ENCODE assay signal across 8 cellular contexts in genomic region chr2:189783927-189784867, GRCh38. TPM values are rescaled to one million over a fixed set of nuclear protein-coding genes. Genes with fewer than 3 reads are reported as not detected.
A peak's percentile ranks its signal among the peaks of the same experiment; 100 is the strongest.
DNase-seq lines count a peak whose midpoint lies in the region; ATAC-seq, FAIRE-seq and TF ChIP-seq lines count a peak whose summit lies in the region.

TSS of gene ORMDL1 (minus strand) at chr2:189784339. CDS start at chr2:189782595, 1,744 bp downstream.
TSS of gene PMS1 (plus strand) at chr2:189784450. CDS start at chr2:189791810, 7,360 bp downstream.

- H4K91ac ChIP-seq in neuronal stem cell (ENCODE audit: low read depth, low read length, poor library complexity) = peak within 1 kb of the TSS; percentile 95

- no peak within 1 kb of the TSS for H3K4ac ChIP-seq in neuronal stem cell (ENCODE audit: low read length)

- H2AFZ ChIP-seq in neuronal stem cell (ENCODE audit: low read length) = peak within 1 kb of the TSS; percentile 97

- peak within 1 kb of the TSS; percentile 92 for H3K27ac Mint-ChIP-seq in activated naive CD4-positive, alpha-beta T cell treated with anti-CD3 and anti-CD28 coated beads for 36 hours

- H4K8ac ChIP-seq in neuronal stem cell (ENCODE audit: low read depth, low read length) = peak within 1 kb of the TSS; percentile 17

- H2AK5ac ChIP-seq in neuronal stem cell (ENCODE audit: low read depth, low read length) = no peak within 1 kb of the TSS

- peak within 1 kb of the TSS; percentile 99 for H3K23ac ChIP-seq in neuronal stem cell (ENCODE audit: low read depth, low read length, poor library complexity)

- TF ChIP-seq POLR2A in NB4 (IDR thresholded peaks at IDR 0.05; ENCODE audit: extremely low read depth, insufficient read length) = peak; percentile 89

- ATAC-seq in HG02571 (IDR thresholded peaks at IDR 0.05; ENCODE audit: unreplicated experiment) = peak; percentile 94

- H2BK120ac ChIP-seq in neuronal stem cell (ENCODE audit: low read depth, low read length) = no peak within 1 kb of the TSS

- TF ChIP-seq CTCF in GM06990 (IDR thresholded peaks at IDR 0.05; ENCODE audit: insufficient read depth, low read length, poor library complexity, severe bottlenecking) (no peak), NB4 (IDR thresholded peaks at IDR 0.05; ENCODE audit: low read depth, low read length) (no peak)

- no peaks in the 10 kb centered on the region for H3K9me3 Mint-ChIP-seq in activated naive CD4-positive, alpha-beta T cell treated with anti-CD3 and anti-CD28 coated beads for 36 hours

- H3K4me3 ChIP-seq in GM06990 (replicated peaks; ENCODE audit: low read depth, low read length) = peak within 1 kb of the TSS; percentile 89
- peak within 1 kb of the TSS; percentile 76 for H3K4me3 ChIP-seq in NB4 (ENCODE audit: low read depth, low read length)
- peak within 1 kb of the TSS; percentile 75 to 95 for H3K4me3 ChIP-seq in neuronal stem cell (ENCODE audit: low read length in 2 of 2)
- peak within 1 kb of the TSS; percentile 74 to 95 (median 92) for H3K4me3 ChIP-seq in subcutaneous abdominal adipose tissue (ENCODE audit: low read depth in 1 of 5, low read length in 5 of 5)

- H3K4me1 Mint-ChIP-seq in activated naive CD4-positive, alpha-beta T cell treated with anti-CD3 and anti-CD28 coated beads for 36 hours (ENCODE audit: low read depth) = peaks cover 51% of the 10 kb centered on the region

- H3K4me3 Mint-ChIP-seq in activated naive CD4-positive, alpha-beta T cell treated with anti-CD3 and anti-CD28 coated beads for 36 hours = peak within 1 kb of the TSS; percentile 93

- peaks cover 47% of the 10 kb centered on the region for H3K36me3 Mint-ChIP-seq in activated naive CD4-positive, alpha-beta T cell treated with anti-CD3 and anti-CD28 coated beads for 36 hours (ENCODE audit: low read depth)

- no peaks in the 10 kb centered on the region for H3K27me3 ChIP-seq in GM06990 (replicated peaks; ENCODE audit: control insufficient read depth, insufficient read depth, low read length)
- no peaks in the 10 kb centered on the region for H3K27me3 ChIP-seq in neuronal stem cell (ENCODE audit: control insufficient read depth in 3 of 3, insufficient read depth in 3 of 3, low read depth in 1 of 3, low read length in 3 of 3)
- no peaks in the 10 kb centered on the region for H3K27me3 ChIP-seq in subcutaneous abdominal adipose tissue (ENCODE audit: control insufficient read depth in 5 of 5, insufficient read depth in 4 of 5, low read length in 5 of 5)

- FAIRE-seq in frontal cortex (lab: Jason Lieb, UNC) = no peak

- peaks cover 2% of the 10 kb centered on the region for H3K79me1 ChIP-seq in neuronal stem cell (ENCODE audit: low read depth, low read length)

- peak within 1 kb of the TSS; percentile 69 for H3K4me2 ChIP-seq in neuronal stem cell (ENCODE audit: insufficient read depth, low read length, poor library complexity, severe bottlenecking)

- H3K14ac ChIP-seq in neuronal stem cell (ENCODE audit: low read length) = peak within 1 kb of the TSS; percentile 98

- intact Hi-C loops in activated naive CD4-positive, alpha-beta T cell treated with anti-CD3 and anti-CD28 coated beads for 36 hours (cut with micrococcal nuclease) = loop anchor here (1.0 to 10.0 kb wide), 16 partner anchors 22 to 1871 kb away; partner anchors contain the start of genes ANKAR, ASNSD1, GLS and HIBCH

- H3K27ac ChIP-seq in neuronal stem cell (replicated peaks; ENCODE audit: low read length) (peak within 1 kb of the TSS; percentile 96), subcutaneous abdominal adipose tissue (ENCODE audit: low read depth, low read length) (peak within 1 kb of the TSS; percentile 82)

- H3K4me1 ChIP-seq in neuronal stem cell (ENCODE audit: control insufficient read depth in 2 of 2, insufficient read depth in 1 of 2, low read depth in 1 of 2, low read length in 2 of 2) (peaks cover 2 to 5% of the 10 kb centered on the region in 2 donors), subcutaneous abdominal adipose tissue (ENCODE audit: control insufficient read depth in 5 of 5, insufficient read depth in 5 of 5, low read length in 5 of 5) (peaks cover 4 to 29% (median 26%) of the 10 kb centered on the region in 5 donors)

- H3K36me3 ChIP-seq in GM06990 (ENCODE audit: control insufficient read depth, insufficient read depth, low read length) = peaks cover 2% of the 10 kb centered on the region
- peaks cover 8 to 72% of the 10 kb centered on the region in 2 donors for H3K36me3 ChIP-seq in neuronal stem cell (replicated peaks in 1 of 2; ENCODE audit: control insufficient read depth in 2 of 2, insufficient read depth in 2 of 2, low read length in 2 of 2)
- peaks cover 6 to 11% (median 10%) of the 10 kb centered on the region in 5 donors for H3K36me3 ChIP-seq in subcutaneous abdominal adipose tissue (ENCODE audit: control insufficient read depth in 5 of 5, insufficient read depth in 5 of 5, low read length in 5 of 5)

- peak within 1 kb of the TSS; percentile 92 for H2BK15ac ChIP-seq in neuronal stem cell (ENCODE audit: low read length)

- WGBS in neuronal stem cell (ENCODE audit: extremely low coverage in 2 of 2, insufficient read length in 2 of 2, insufficient replicate concordance in 1 of 2), 2 donors = no CpG with 5 or more reads among the region's 96 CpGs

- no peak within 1 kb of the TSS for H2BK12ac ChIP-seq in neuronal stem cell (ENCODE audit: low read length)

- H3K9ac ChIP-seq in neuronal stem cell (ENCODE audit: low read depth, low read length, poor library complexity) = peak within 1 kb of the TSS; percentile 96
- H3K9ac ChIP-seq in subcutaneous abdominal adipose tissue (ENCODE audit: low read length in 5 of 5) = peak within 1 kb of the TSS; percentile 90 to 97 (median 91)

- no peaks in the 10 kb centered on the region for H3K27me3 Mint-ChIP-seq in activated naive CD4-positive, alpha-beta T cell treated with anti-CD3 and anti-CD28 coated beads for 36 hours (ENCODE audit: low read depth)

- peak within 1 kb of the TSS; percentile 100 for H3K18ac ChIP-seq in neuronal stem cell (ENCODE audit: low read length)

- CTCF ChIA-PET in activated naive CD4-positive, alpha-beta T cell treated with anti-CD3 and anti-CD28 coated beads for 36 hours (lab: Charles Lee) = interaction anchor here (0.5 to 2.9 kb wide), 3 partner anchors 22 to 1793 kb away, joined by 3 to 11 read pairs (median 5); partner anchors contain the start of gene OSGEPL1

- H3K9me3 ChIP-seq in neuronal stem cell (replicated peaks in 1 of 2; ENCODE audit: control insufficient read depth in 2 of 2, insufficient read depth in 1 of 2, low read depth in 1 of 2, low read length in 2 of 2) = no peaks in the 10 kb centered on the region
- no peaks in the 10 kb centered on the region for H3K9me3 ChIP-seq in subcutaneous abdominal adipose tissue (ENCODE audit: control insufficient read depth in 5 of 5, low read length in 5 of 5)

- H2BK5ac ChIP-seq in neuronal stem cell (ENCODE audit: low read length) = peak within 1 kb of the TSS; percentile 96

- DNase-seq in GM06990 (ENCODE audit: extremely low read depth, insufficient read length) (peak; percentile 98), NB4 (ENCODE audit: low read depth) (peak; percentile 98), SK-N-DZ (ENCODE audit: low spot score) (peak; percentile 96), frontal cortex (ENCODE audit: low spot score in 2 of 2) (peak; percentile 93), neuronal stem cell (ENCODE audit: low spot score) (peak; percentile 95)
- DNase-seq in activated naive CD4-positive, alpha-beta T cell treated with anti-CD3 and anti-CD28 coated beads for 36 hours = peak; percentile 93

RNA-seq across cellular contexts. Expression of gene ORMDL1, which starts in this region (rescaled TPM):
- 88.3 and 94.2 TPM in 2 replicates for polyA plus RNA-seq in SK-N-DZ (2014; cell fraction: cytosol; rRNA removed)
- polyA plus RNA-seq in SK-N-DZ (2014; cell fraction: nucleus; rRNA removed) = 234 and 280 TPM in 2 replicates
- total RNA-seq in activated naive CD4-positive, alpha-beta T cell treated with anti-CD3 and anti-CD28 coated beads for 36 hours = 10 to 100 TPM; 34.6 to 37.3 TPM
- 45.2 TPM for total RNA-seq in frontal cortex
- polyA plus RNA-seq in neuronal stem cell (2013, experiment 1 of 2) = 72.3 TPM
- 75.0 TPM for polyA plus RNA-seq in neuronal stem cell (2013, experiment 2 of 2)

RNA-seq across cellular contexts. Expression of gene PMS1, which starts in this region (rescaled TPM):
- polyA plus RNA-seq in SK-N-DZ (2014; cell fraction: cytosol; rRNA removed) = 27.2 and 35.6 TPM in 2 replicates
- 54.3 and 64.5 TPM in 2 replicates for polyA plus RNA-seq in SK-N-DZ (2014; cell fraction: nucleus; rRNA removed)
- total RNA-seq in activated naive CD4-positive, alpha-beta T cell treated with anti-CD3 and anti-CD28 coated beads for 36 hours = 10 to 100 TPM; 29.7 to 32.5 TPM
- 68.5 TPM for total RNA-seq in frontal cortex
- 42.0 TPM for polyA plus RNA-seq in neuronal stem cell (2013, experiment 1 of 2)
- polyA plus RNA-seq in neuronal stem cell (2013, experiment 2 of 2) = 41.4 TPM

Comparison
In these comparisons a context has a peak if more than half of its experiments do, and no peak if none do; other contexts are left out.
1. Peak in every context shown above with its lines: DNase-seq, ATAC-seq, H3K4me3 ChIP-seq and H3K27ac ChIP-seq.